In the genomic region with DNA sequence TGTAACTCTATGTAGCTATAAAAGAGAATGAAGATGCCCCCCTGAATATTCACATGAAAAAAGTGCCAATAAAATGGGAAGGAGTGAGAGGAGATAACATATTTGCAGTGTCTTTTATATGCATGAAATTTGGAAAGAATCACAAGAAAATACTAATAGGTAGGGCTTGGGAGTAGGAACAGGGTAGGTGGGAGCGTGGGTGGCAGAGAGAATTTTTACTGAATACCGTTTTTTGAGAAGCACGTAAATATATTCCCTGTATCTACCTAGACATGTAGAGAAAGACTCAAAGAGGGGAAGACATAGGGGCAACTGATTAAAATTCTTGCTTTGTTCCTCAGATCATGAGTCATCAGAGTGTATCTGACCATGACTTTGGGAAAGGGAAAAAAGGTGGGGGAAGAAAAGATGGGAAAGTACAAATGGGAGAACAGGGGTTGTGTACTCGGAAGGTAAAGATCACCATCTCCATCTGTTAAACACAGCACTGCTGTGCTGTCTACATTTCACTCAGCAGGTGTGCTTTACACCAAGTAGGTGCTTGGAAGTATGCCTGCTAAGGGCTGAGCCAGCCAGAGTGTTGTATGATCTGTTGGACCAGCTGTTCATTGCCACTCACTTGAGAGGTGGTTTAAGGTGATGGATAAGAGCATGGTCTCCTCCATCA, we compare ENCODE assay signal across 14 cellular contexts. TPM values are rescaled to one million over a fixed set of nuclear protein-coding genes. Genes with fewer than 3 reads are reported as not detected.
DNase-seq lines count a peak whose midpoint lies in the region; ATAC-seq and TF ChIP-seq lines count a peak whose summit lies in the region.
"Had no signal": no experiment of that assay in that cellular context is flagged by ENCODE, and none has a peak within 500 bp of the region (broad histone marks: within the 10 kb centered on the region; RNA-seq: fewer than 3 reads in every experiment).

No MANE protein-coding gene starts in this region.

- TF ChIP-seq POLR2A in gastroesophageal sphincter (IDR thresholded peaks at IDR 0.05) (no peak), right lobe of liver (IDR thresholded peaks at IDR 0.05) (no peak)

- peak; percentile 7 for ATAC-seq in HG03432 (IDR thresholded peaks at IDR 0.05; ENCODE audit: unreplicated experiment)
- ATAC-seq in left cardiac atrium, result no peak
- no peak for ATAC-seq in gastroesophageal sphincter
- no peak for ATAC-seq in right lobe of liver

- H3K27ac ChIP-seq in gastroesophageal sphincter (no peak overlapping the region), right lobe of liver (no peak overlapping the region)
- H3K27ac ChIP-seq: C4-2B had no signal

- H3K27me3 ChIP-seq in gastroesophageal sphincter (peaks cover 31% of the 10 kb centered on the region), right lobe of liver (no peaks in the 10 kb centered on the region)

- H3K4me1 ChIP-seq in gastroesophageal sphincter (no peaks in the 10 kb centered on the region), right lobe of liver (no peaks in the 10 kb centered on the region)

- H3K36me3 ChIP-seq in gastroesophageal sphincter (no peaks in the 10 kb centered on the region), right lobe of liver (no peaks in the 10 kb centered on the region)

- 81 to 86% methylated on average over 4 of the region's 4 CpGs for WGBS in gastroesophageal sphincter (ENCODE audit: low coverage in 1 of 2), 2 donors
- 70% methylated on average over 4 of the region's 4 CpGs for WGBS in right lobe of liver (ENCODE audit: insufficient coverage, low coverage, low lambda C conversion rate, missing lambda C conversion rate)

- H3K9me3 ChIP-seq in gastroesophageal sphincter, result no peaks in the 10 kb centered on the region
- H3K9me3 ChIP-seq in right lobe of liver, result no peaks in the 10 kb centered on the region

- no peak for TF ChIP-seq CTCF in epithelial cell of proximal tubule (conservative IDR thresholded peaks at IDR 0.05; ENCODE audit: low read depth, low read length)
- TF ChIP-seq CTCF in gastroesophageal sphincter (IDR thresholded peaks at IDR 0.05), result no peak
- no peak for TF ChIP-seq CTCF in right lobe of liver (IDR thresholded peaks at IDR 0.05)

- TF ChIP-seq EP300 in gastroesophageal sphincter (IDR thresholded peaks at IDR 0.05), result no peak

- intact Hi-C loops in left cardiac atrium (cut with DNase I), result no loop called here
- intact Hi-C loops in right lobe of liver (cut with DNase I), result no loop called here

- H3K4me3 ChIP-seq in epithelial cell of proximal tubule (ENCODE audit: low read depth, low read length), result no peak overlapping the region
- no peak overlapping the region for H3K4me3 ChIP-seq in gastroesophageal sphincter
- no peak overlapping the region for H3K4me3 ChIP-seq in right lobe of liver

- peak; percentile 85 for DNase-seq in DMS 273 (lab: John Stamatoyannopoulos, UW; ENCODE audit: unreplicated experiment)
- DNase-seq in NCI-H69 (lab: John Stamatoyannopoulos, UW), result peak; percentile 94
- peak; percentile 49 for DNase-seq in epithelial cell of proximal tubule (ENCODE audit: low read depth)
- no peak for DNase-seq in left cardiac atrium
- DNase-seq in pons (ENCODE audit: low spot score), result no peak
- DNase-seq in right lobe of liver, result no peak
- DNase-seq: dermis blood vessel endothelial cell; foreskin melanocyte; NCI-H748 treated with DMSO at 0.1 percent for 48 hours; stimulated activated CD8-positive, alpha-beta memory T cell treated with anti-CD3 and anti-CD28 coated beads, Interleukin-4, amount 100 ng/mL, for 48 hours; T-helper 2 cell had no signal

RNA-seq across cellular contexts. Expression of a gene that starts 16.0 kb away (rescaled TPM):
- total RNA-seq in epithelial cell of proximal tubule, result 5.9 and 13.2 TPM in 2 replicates
- 1 to 10 TPM; 4.0 to 5.8 TPM for total RNA-seq in left cardiac atrium
- total RNA-seq in gastroesophageal sphincter, result 1 to 10 TPM; 2.8 to 9.7 (median 7.5) TPM
- 1 to 10 TPM; 2.2 to 4.5 (median 2.3) TPM for total RNA-seq in right lobe of liver

RNA-seq across cellular contexts. Expression of a gene that starts 22.8 kb away (rescaled TPM):
- total RNA-seq in epithelial cell of proximal tubule (51.8 and 56.7 TPM in 2 replicates), left cardiac atrium (10 to 100 TPM; 38.4 to 48.8 TPM), gastroesophageal sphincter (10 to 100 TPM; 19.7 to 26.5 (median 25.5) TPM), right lobe of liver (10 to 100 TPM; 30.6 to 41.4 (median 34.6) TPM)

Comparison
In these comparisons a context has a peak if more than half of its experiments do, and no peak if none do; other contexts are left out.
1. DNase-seq: peak in DMS 273 (single experiment), NCI-H69 (single experiment) and epithelial cell of proximal tubule (single experiment); none in left cardiac atrium (single experiment), pons (single experiment) and right lobe of liver (0 of 3).